ENCODE assay signal across 13 cellular contexts in the genomic region with DNA sequence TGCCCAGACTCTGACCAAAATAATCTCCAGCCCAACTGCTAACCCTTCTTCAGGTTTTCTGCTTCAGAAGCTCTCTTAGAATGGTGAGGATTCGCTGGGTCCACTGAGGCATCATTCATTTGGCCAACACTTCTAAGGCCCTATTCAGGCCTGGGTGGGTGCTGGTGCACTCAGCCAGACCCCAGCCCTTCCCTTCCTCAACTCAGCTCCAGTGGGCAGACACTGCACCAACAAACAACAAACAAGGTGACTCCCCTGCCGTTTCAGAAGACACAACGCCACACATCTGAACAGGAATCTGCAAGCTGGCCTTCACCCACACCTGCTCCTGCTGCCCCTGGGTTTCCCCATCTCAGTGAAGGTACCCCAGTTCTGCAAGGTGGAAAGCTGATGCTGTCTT. TPM values are rescaled to one million over a fixed set of nuclear protein-coding genes. Genes with fewer than 3 reads are reported as not detected.
A peak's percentile ranks its signal among the peaks of the same experiment; 100 is the strongest.
DNase-seq lines count a peak whose midpoint lies in the region; ATAC-seq, FAIRE-seq and TF ChIP-seq lines count a peak whose summit lies in the region.
"Had no signal": no experiment of that assay in that cellular context is flagged by ENCODE, and none has a peak within 500 bp of the region (broad histone marks: within the 10 kb centered on the region; RNA-seq: fewer than 3 reads in every experiment).

No MANE protein-coding gene starts in this region.

- TF ChIP-seq EP300 in sigmoid colon (IDR thresholded peaks at IDR 0.05): no peak

- no peak overlapping the region for H3K27ac ChIP-seq in GM23248
- no peak overlapping the region for H3K27ac ChIP-seq in astrocyte (ENCODE audit: low read depth, low read length)
- H3K27ac ChIP-seq in sigmoid colon: peak overlapping the region; percentile 28 to 52 (median 36)
- H3K27ac ChIP-seq: neutrophil, SK-N-MC had no signal

- H3K9me3 ChIP-seq in GM23248 (ENCODE audit: low read depth) (no peaks in the 10 kb centered on the region), astrocyte (ENCODE audit: insufficient read depth, low read depth, low read length) (no peaks in the 10 kb centered on the region), iPS-18c (ENCODE audit: control insufficient read depth, insufficient read depth, low read length) (no peaks in the 10 kb centered on the region), sigmoid colon (no peaks in the 10 kb centered on the region)
- H3K9me3 ChIP-seq: neutrophil had no signal

- H3K9me3 Mint-ChIP-seq in astrocyte (ENCODE audit: unreplicated experiment): peaks cover 2% of the 10 kb centered on the region
- no peaks in the 10 kb centered on the region for H3K9me3 Mint-ChIP-seq in activated T-cell treated with anti-CD3 and anti-CD28 coated beads, Interleukin-2, amount 50 U/mL, for 72 hours

- DNase-seq in GM23248: no peak
- no peak for DNase-seq in astrocyte (ENCODE audit: low read depth)
- no peak for DNase-seq in sigmoid colon
- no peak for DNase-seq in activated T-cell treated with anti-CD3 and anti-CD28 coated beads, Interleukin-2, amount 50 U/mL, for 72 hours
- DNase-seq in NAMALWA (ENCODE audit: low spot score): no peak
- DNase-seq: effector CD4-positive, alpha-beta T cell; stimulated activated CD4-positive, alpha-beta T cell treated with anti-CD3 and anti-CD28 coated beads, Interleukin-2, amount 100 ng/mL, for 24 hours had no signal

- no peaks in the 10 kb centered on the region for H3K9me2 ChIP-seq in GM23248 (ENCODE audit: insufficient read depth)

- peaks cover 6% of the 10 kb centered on the region; the same call in 1 of the 2 replicates for H3K27me3 ChIP-seq in GM23248 (replicated peaks; ENCODE audit: insufficient read depth)
- peaks cover 64% of the 10 kb centered on the region for H3K27me3 ChIP-seq in astrocyte (ENCODE audit: insufficient read depth, low read length)
- peaks cover 0 to 22% (median 6%) of the 10 kb centered on the region in 3 donors for H3K27me3 ChIP-seq in sigmoid colon

- H3K9ac ChIP-seq in GM23248 (peak overlapping the region; percentile 62), astrocyte (ENCODE audit: low read length) (no peak overlapping the region)

- H3K4me1 ChIP-seq in GM23248 (ENCODE audit: insufficient read depth) (no peaks in the 10 kb centered on the region), astrocyte (ENCODE audit: insufficient read depth, low read length) (peaks cover 4% of the 10 kb centered on the region), sigmoid colon (peaks cover 0 to 16% (median 9%) of the 10 kb centered on the region in 4 donors)

- peaks cover 73% of the 10 kb centered on the region for H3K27me3 Mint-ChIP-seq in astrocyte (ENCODE audit: low read depth, unreplicated experiment)
- H3K27me3 Mint-ChIP-seq in activated T-cell treated with anti-CD3 and anti-CD28 coated beads, Interleukin-2, amount 50 U/mL, for 72 hours (ENCODE audit: low read depth): peaks cover 53% of the 10 kb centered on the region

- H3K4me3 ChIP-seq in GM23248 (peak overlapping the region; percentile 46; the same call in 1 of the 2 replicates), astrocyte (ENCODE audit: insufficient read depth, low read depth, low read length) (no peak overlapping the region), iPS-18c (ENCODE audit: insufficient read depth, low read depth, low read length) (peak overlapping the region; percentile 5; the same call in 1 of the 2 replicates), sigmoid colon (peak overlapping the region in 3 of 4 donors; percentile 8 to 27 (median 25))
- H3K4me3 ChIP-seq: SK-N-MC had no signal

- H2AFZ ChIP-seq in GM23248: peak overlapping the region; percentile 53; the same call in 1 of the 2 replicates
- H2AFZ ChIP-seq in astrocyte (ENCODE audit: low read depth, low read length): no peak overlapping the region

- ATAC-seq in activated T-cell treated with anti-CD3 and anti-CD28 coated beads, Interleukin-2, amount 50 U/mL, for 72 hours (replicated peaks in 1 of 2): no peak
- ATAC-seq in GM21723 (IDR thresholded peaks at IDR 0.05; ENCODE audit: unreplicated experiment): no peak
- no peak for ATAC-seq in HG02610 (IDR thresholded peaks at IDR 0.05; ENCODE audit: unreplicated experiment)

- in situ Hi-C loops in GM23248 (cut with MboI): no loop called here

- H3K4me2 ChIP-seq in GM23248 (ENCODE audit: unreplicated experiment) (no peak overlapping the region), astrocyte (ENCODE audit: low read length) (peak overlapping the region; percentile 65)

- H3F3A ChIP-seq in GM23248 (ENCODE audit: insufficient read depth): no peaks in the 10 kb centered on the region

- H3K27ac Mint-ChIP-seq in astrocyte (ENCODE audit: unreplicated experiment): peak overlapping the region; percentile 15
- no peak overlapping the region for H3K27ac Mint-ChIP-seq in activated T-cell treated with anti-CD3 and anti-CD28 coated beads, Interleukin-2, amount 50 U/mL, for 72 hours

- no peaks in the 10 kb centered on the region for H4K20me1 ChIP-seq in GM23248 (ENCODE audit: insufficient read depth)
- peaks cover 4% of the 10 kb centered on the region for H4K20me1 ChIP-seq in astrocyte (ENCODE audit: insufficient read depth, low read length)

- 93 to 100% methylated on average over 3 of the region's 3 CpGs for WGBS in GM23248 (ENCODE audit: low coverage in 1 of 2, low lambda C conversion rate in 2 of 2, missing lambda C conversion rate in 2 of 2), 2 experiments
- 79 to 86% methylated on average over 3 of the region's 3 CpGs for WGBS in sigmoid colon, 2 donors

- no peak for TF ChIP-seq POLR2A in sigmoid colon (IDR thresholded peaks at IDR 0.05)

- H3K79me2 ChIP-seq in GM23248 (ENCODE audit: insufficient read depth) (no peaks in the 10 kb centered on the region), astrocyte (ENCODE audit: insufficient read depth, low read length) (no peaks in the 10 kb centered on the region)

- intact Hi-C loops in sigmoid colon (cut with DNase I): no loop called here

- no peak for TF ChIP-seq CTCF in astrocyte (IDR thresholded peaks at IDR 0.05; ENCODE audit: insufficient read depth, low read depth, low read length)
- no peak for TF ChIP-seq CTCF in sigmoid colon (IDR thresholded peaks at IDR 0.05)

- no peaks in the 10 kb centered on the region for H3K4me1 Mint-ChIP-seq in astrocyte (ENCODE audit: low read depth, unreplicated experiment)
- H3K4me1 Mint-ChIP-seq in activated T-cell treated with anti-CD3 and anti-CD28 coated beads, Interleukin-2, amount 50 U/mL, for 72 hours (ENCODE audit: low read depth): peaks cover 25% of the 10 kb centered on the region

- H3K36me3 ChIP-seq in GM23248 (ENCODE audit: low read depth): no peaks in the 10 kb centered on the region
- H3K36me3 ChIP-seq in astrocyte (ENCODE audit: insufficient read depth, low read length): no peaks in the 10 kb centered on the region
- no peaks in the 10 kb centered on the region for H3K36me3 ChIP-seq in sigmoid colon
- H3K36me3 ChIP-seq: neutrophil had no signal

- FAIRE-seq in astrocyte (lab: Jason Lieb, UNC): no peak
- FAIRE-seq: frontal cortex had no signal

- H3K36me3 Mint-ChIP-seq in astrocyte (ENCODE audit: low read depth, unreplicated experiment): peaks cover 20% of the 10 kb centered on the region
- no peaks in the 10 kb centered on the region for H3K36me3 Mint-ChIP-seq in activated T-cell treated with anti-CD3 and anti-CD28 coated beads, Interleukin-2, amount 50 U/mL, for 72 hours (ENCODE audit: insufficient read depth in 2 of 2)

- H3K4me3 Mint-ChIP-seq in astrocyte (ENCODE audit: unreplicated experiment): no peak overlapping the region
- no peak overlapping the region for H3K4me3 Mint-ChIP-seq in activated T-cell treated with anti-CD3 and anti-CD28 coated beads, Interleukin-2, amount 50 U/mL, for 72 hours

RNA-seq across cellular contexts. Expression of gene HEYL, which starts 6.0 kb away (rescaled TPM):
- total RNA-seq in GM23248 (2014; rRNA removed; shearing (Covaris generic)): not detected in 2 replicates
- not detected in 2 replicates for polyA plus RNA-seq in GM23248 (2016; fragmentation: Nextera tagmentation; extraction: Ambion mirVana)
- total RNA-seq in astrocyte: 1.1 and 3.1 TPM in 2 replicates
- total RNA-seq in sigmoid colon: 10 to 100 TPM in 1 of 4 donors, 1 to 10 TPM in 3; 1.6 to 14.7 (median 4.0) TPM
- 1 to 10 TPM in 2 of 3 donors, under 1 TPM in 1; 0.92 to 2.5 (median 1.2) TPM for polyA plus RNA-seq in sigmoid colon
- total RNA-seq in activated T-cell treated with anti-CD3 and anti-CD28 coated beads, Interleukin-2, amount 50 U/mL, for 72 hours: under 1 TPM; 0.32 to 0.89 TPM

RNA-seq across cellular contexts. Expression of gene NT5C1A, which starts 38.5 kb away (rescaled TPM):
- total RNA-seq in GM23248 (2014; rRNA removed; shearing (Covaris generic)): not detected in 2 replicates
- not detected in 2 replicates for polyA plus RNA-seq in GM23248 (2016; fragmentation: Nextera tagmentation; extraction: Ambion mirVana)
- total RNA-seq in astrocyte: 0.20 TPM in 1 of 2 replicates, not detected in the other
- not detected for total RNA-seq in sigmoid colon
- under 1 TPM in 1 of 3 donors, not detected in 2; 0.06 TPM for polyA plus RNA-seq in sigmoid colon
- under 1 TPM in 1 of 2 donors, not detected in 1; 0.29 TPM for total RNA-seq in activated T-cell treated with anti-CD3 and anti-CD28 coated beads, Interleukin-2, amount 50 U/mL, for 72 hours

RNA-seq across cellular contexts. Expression of gene PABPC4, which starts 56.8 kb away (rescaled TPM):
- 102 and 117 TPM in 2 replicates for total RNA-seq in GM23248 (2014; rRNA removed; shearing (Covaris generic))
- polyA plus RNA-seq in GM23248 (2016; fragmentation: Nextera tagmentation; extraction: Ambion mirVana): 92.9 and 94.8 TPM in 2 replicates
- 240 and 245 TPM in 2 replicates for total RNA-seq in astrocyte
- 100 to 1,000 TPM in 3 of 4 donors, 10 to 100 TPM in 1; 95.8 to 181 (median 127) TPM for total RNA-seq in sigmoid colon
- polyA plus RNA-seq in sigmoid colon: 10 to 100 TPM; 37.9 to 76.7 (median 69.1) TPM
- total RNA-seq in activated T-cell treated with anti-CD3 and anti-CD28 coated beads, Interleukin-2, amount 50 U/mL, for 72 hours: 100 to 1,000 TPM; 333 to 424 TPM

RNA-seq across cellular contexts. Expression of gene HPCAL4, which starts 57.8 kb away (rescaled TPM):
- not detected in 2 replicates for total RNA-seq in GM23248 (2014; rRNA removed; shearing (Covaris generic))
- polyA plus RNA-seq in GM23248 (2016; fragmentation: Nextera tagmentation; extraction: Ambion mirVana): not detected in 2 replicates
- 0.07 and 0.20 TPM in 2 replicates for total RNA-seq in astrocyte
- total RNA-seq in sigmoid colon: 1 to 10 TPM in 2 of 4 donors, under 1 TPM in 2; 0.16 to 1.1 (median 0.95) TPM
- under 1 TPM in 1 of 3 donors, not detected in 2; 0.57 TPM for polyA plus RNA-seq in sigmoid colon
- total RNA-seq in activated T-cell treated with anti-CD3 and anti-CD28 coated beads, Interleukin-2, amount 50 U/mL, for 72 hours: under 1 TPM; 0.35 to 0.86 TPM

Comparison
In these comparisons a context has a peak if more than half of its experiments do, and no peak if none do; other contexts are left out.
1. H3K27ac ChIP-seq: peak in sigmoid colon (4 of 4); none in GM23248 (single experiment) and astrocyte (single experiment).